In genomic region chr19:19094513-19094912, GRCh38 we compare ENCODE assay signal across 35 cellular contexts.
"Had no signal": no experiment of that assay in that cellular context is flagged by ENCODE, and none has a peak within 500 bp of the region (broad histone marks: within the 10 kb centered on the region; RNA-seq: fewer than 3 reads in every experiment).

No MANE protein-coding gene starts in this region.

- H3K27ac Mint-ChIP-seq: activated CD4-positive, alpha-beta memory T cell treated with anti-CD3 and anti-CD28 coated beads for 36 hours; activated naive CD4-positive, alpha-beta T cell treated with anti-CD3 and anti-CD28 coated beads, Interleukin-2, amount 10 ng/mL, durations not matched to agents 7 days and 5 days; activated naive CD8-positive, alpha-beta T cell treated with anti-CD3 and anti-CD28 coated beads, Interleukin-2, amount 10 ng/mL, durations not matched to agents 7 days and 5 days; natural killer cell treated with Interleukin-12 subunit alpha and Interleukin-12 subunit beta and Interleukin-15 and Interleukin-18, amount 100 ng/mL, for 72 hours; stimulated activated naive B cell treated with anti-CD40 and anti-IgM and Interleukin-4, amounts not matched to agents 10 μg/mL and 1 μg/mL and 100 μg/mL, for 72 hours; T-helper 1 cell treated with Interleukin-12 subunit alpha and Interleukin-12 subunit beta and Interleukin-4 antibody, amounts not matched to agents 30 μg/mL and 1 μg/mL, for 36 hours had no signal

- H3K9me3 ChIP-seq: gastroesophageal sphincter, mucosa of descending colon, ovary, prostate gland, sigmoid colon, stomach, tibial artery, upper lobe of right lung had no signal

- H3K4me3 Mint-ChIP-seq: activated CD4-positive, alpha-beta memory T cell treated with anti-CD3 and anti-CD28 coated beads for 36 hours; activated naive CD4-positive, alpha-beta T cell treated with anti-CD3 and anti-CD28 coated beads, Interleukin-2, amount 10 ng/mL, durations not matched to agents 7 days and 5 days; activated naive CD8-positive, alpha-beta T cell treated with anti-CD3 and anti-CD28 coated beads, Interleukin-2, amount 10 ng/mL, durations not matched to agents 7 days and 5 days; effector memory CD8-positive, alpha-beta T cell; immature natural killer cell; natural killer cell treated with Interleukin-12 subunit alpha and Interleukin-12 subunit beta and Interleukin-15 and Interleukin-18, amount 100 ng/mL, for 72 hours; stimulated activated naive B cell treated with anti-CD40 and anti-IgM and Interleukin-4, amounts not matched to agents 10 μg/mL and 1 μg/mL and 100 μg/mL, for 72 hours; T-helper 1 cell treated with Interleukin-12 subunit alpha and Interleukin-12 subunit beta and Interleukin-4 antibody, amounts not matched to agents 30 μg/mL and 1 μg/mL, for 36 hours had no signal

- H3K36me3 Mint-ChIP-seq: activated CD4-positive, alpha-beta memory T cell treated with anti-CD3 and anti-CD28 coated beads for 36 hours; activated naive CD8-positive, alpha-beta T cell treated with anti-CD3 and anti-CD28 coated beads, Interleukin-2, amount 10 ng/mL, durations not matched to agents 7 days and 5 days; natural killer cell treated with Interleukin-12 subunit alpha and Interleukin-12 subunit beta and Interleukin-15 and Interleukin-18, amount 100 ng/mL, for 72 hours had no signal

- H3K4me1 Mint-ChIP-seq: activated naive CD4-positive, alpha-beta T cell treated with anti-CD3 and anti-CD28 coated beads, Interleukin-2, amount 10 ng/mL, durations not matched to agents 7 days and 5 days; activated naive CD8-positive, alpha-beta T cell treated with anti-CD3 and anti-CD28 coated beads, Interleukin-2, amount 10 ng/mL, durations not matched to agents 7 days and 5 days had no signal

- H3K36me3 ChIP-seq: brain microvascular endothelial cell, ovary, prostate gland, upper lobe of right lung, WERI-Rb-1 had no signal

- H3K27me3 ChIP-seq: brain microvascular endothelial cell, gastroesophageal sphincter, ovary, sigmoid colon, stomach, tibial artery, upper lobe of right lung had no signal

- H3K4me2 ChIP-seq: smooth muscle cell had no signal

- H3K27ac ChIP-seq: brain microvascular endothelial cell, gastroesophageal sphincter, ovary, prostate gland, sigmoid colon, stomach, tibial artery, upper lobe of right lung, WERI-Rb-1 had no signal

- H3K27me3 Mint-ChIP-seq: activated CD4-positive, alpha-beta memory T cell treated with anti-CD3 and anti-CD28 coated beads for 36 hours; activated naive CD4-positive, alpha-beta T cell treated with anti-CD3 and anti-CD28 coated beads, Interleukin-2, amount 10 ng/mL, durations not matched to agents 7 days and 5 days; activated naive CD8-positive, alpha-beta T cell treated with anti-CD3 and anti-CD28 coated beads, Interleukin-2, amount 10 ng/mL, durations not matched to agents 7 days and 5 days; effector memory CD8-positive, alpha-beta T cell; natural killer cell treated with Interleukin-12 subunit alpha and Interleukin-12 subunit beta and Interleukin-15 and Interleukin-18, amount 100 ng/mL, for 72 hours; stimulated activated naive B cell treated with anti-CD40 and anti-IgM and Interleukin-4, amounts not matched to agents 10 μg/mL and 1 μg/mL and 100 μg/mL, for 72 hours had no signal

- H3K9me3 Mint-ChIP-seq: activated CD4-positive, alpha-beta memory T cell treated with anti-CD3 and anti-CD28 coated beads for 36 hours; activated naive CD4-positive, alpha-beta T cell treated with anti-CD3 and anti-CD28 coated beads, Interleukin-2, amount 10 ng/mL, durations not matched to agents 7 days and 5 days; activated naive CD8-positive, alpha-beta T cell treated with anti-CD3 and anti-CD28 coated beads, Interleukin-2, amount 10 ng/mL, durations not matched to agents 7 days and 5 days; effector memory CD8-positive, alpha-beta T cell; immature natural killer cell; natural killer cell treated with Interleukin-12 subunit alpha and Interleukin-12 subunit beta and Interleukin-15 and Interleukin-18, amount 100 ng/mL, for 72 hours; stimulated activated naive B cell treated with anti-CD40 and anti-IgM and Interleukin-4, amounts not matched to agents 10 μg/mL and 1 μg/mL and 100 μg/mL, for 72 hours; T-helper 1 cell treated with Interleukin-12 subunit alpha and Interleukin-12 subunit beta and Interleukin-4 antibody, amounts not matched to agents 30 μg/mL and 1 μg/mL, for 36 hours had no signal

- DNase-seq: activated CD4-positive, alpha-beta memory T cell treated with anti-CD3 and anti-CD28 coated beads for 36 hours; activated CD4-positive, alpha-beta T cell treated with anti-CD3 and anti-CD28 coated beads for 48 hours; activated CD8-positive, alpha-beta memory T cell treated with anti-CD3 and anti-CD28 coated beads, Interleukin-2, amount 50 U/mL, for 4 hours; activated gamma-delta T cell; activated naive CD4-positive, alpha-beta T cell treated with anti-CD3 and anti-CD28 coated beads, Interleukin-2, amount 10 ng/mL, durations not matched to agents 7 days and 5 days; activated naive CD8-positive, alpha-beta T cell treated with anti-CD3 and anti-CD28 coated beads, Interleukin-2, amount 10 ng/mL, durations not matched to agents 7 days and 5 days; activated T-cell treated with anti-CD3 and anti-CD28 coated beads, Interleukin-2, amount 50 U/mL, for 1 hour; amniotic stem cell; brain microvascular endothelial cell; cortex of kidney; effector memory CD8-positive, alpha-beta T cell; erythroblast; head of caudate nucleus; hypothalamus; immature natural killer cell; kidney; left colon; mucosa of descending colon; ovary; retina; sigmoid colon; stimulated activated CD4-positive, alpha-beta T cell treated with anti-CD3 and anti-CD28 coated beads, Interleukin-15, amount 100 ng/mL, for 24 hours; stimulated activated CD4-positive, alpha-beta T cell treated with anti-CD3 and anti-CD28 coated beads, Interleukin-2, amount 100 ng/mL, for 24 hours; stimulated activated naive B cell treated with anti-CD40 and anti-IgM and Interleukin-4, amounts not matched to agents 10 μg/mL and 1 μg/mL and 100 μg/mL, for 72 hours; stomach; T1000; tibial artery; upper lobe of right lung; WERI-Rb-1 had no signal

- H3K4me3 ChIP-seq: gastroesophageal sphincter, mucosa of descending colon, ovary, prostate gland, sigmoid colon, smooth muscle cell, stomach, tibial artery, upper lobe of right lung had no signal

- H3K4me1 ChIP-seq: gastroesophageal sphincter, prostate gland, sigmoid colon, stomach, tibial artery, upper lobe of right lung had no signal

- ATAC-seq: activated CD4-positive, CD25-positive, alpha-beta regulatory T cell treated with anti-CD3 and anti-CD28 coated beads, Interleukin-2, amount 50 U/mL, for 24 hours; effector memory CD8-positive, alpha-beta T cell; gastroesophageal sphincter; left colon; mucosa of descending colon; natural killer cell treated with Interleukin-12 subunit alpha and Interleukin-12 subunit beta and Interleukin-15 and Interleukin-18, amount 100 ng/mL, for 72 hours; stimulated activated naive B cell treated with anti-CD40 and anti-IgM and Interleukin-4, amounts not matched to agents 10 μg/mL and 1 μg/mL and 100 μg/mL, for 72 hours; upper lobe of right lung had no signal
